ENCODE assay signal across 8 cellular contexts in the genomic region with DNA sequence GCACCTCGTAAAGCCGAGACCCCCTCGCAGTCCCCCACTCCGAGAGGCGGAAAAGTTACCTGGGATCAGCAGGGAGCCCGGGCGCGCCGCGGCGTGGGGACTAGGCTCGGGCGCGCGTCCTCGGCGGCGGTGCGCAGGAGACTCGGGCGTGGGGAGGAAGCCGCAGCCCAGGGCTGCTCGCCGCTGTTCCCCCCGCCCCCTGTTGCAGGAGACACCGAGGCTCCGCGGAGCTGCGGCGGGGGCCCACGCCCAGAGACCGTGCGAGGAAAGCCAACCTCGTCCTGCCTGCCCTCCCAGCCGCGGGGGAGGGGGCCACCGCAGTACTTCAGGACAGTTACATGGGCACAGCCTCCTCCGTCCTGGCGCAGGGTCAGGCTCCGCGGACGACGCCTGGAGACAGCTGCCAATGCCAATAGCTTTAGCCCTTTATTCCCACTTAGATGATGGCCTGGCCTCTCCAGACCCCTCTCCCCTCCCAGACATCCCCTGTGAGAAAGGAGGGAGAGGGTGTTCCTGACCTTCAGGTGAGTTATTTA. TPM values are rescaled to one million over a fixed set of nuclear protein-coding genes. Genes with fewer than 3 reads are reported as not detected.
DNase-seq lines count a peak whose midpoint lies in the region; ATAC-seq lines count a peak whose summit lies in the region.

EPB41L3 (minus strand) TSS at position 144 of the 536 bp plus-strand sequence. CDS start 54,814 bp downstream, outside the sequence.

- no peaks in the 10 kb centered on the region for H3K9me3 ChIP-seq in mucosa of stomach (ENCODE audit: control insufficient read depth, low read length)

- H3K4me1 ChIP-seq in mucosa of stomach (ENCODE audit: control insufficient read depth, insufficient read depth, low read length), result no peaks in the 10 kb centered on the region

- no peaks in the 10 kb centered on the region for H3K36me3 ChIP-seq in mucosa of stomach (ENCODE audit: control insufficient read depth, insufficient read depth, low read length)

- in situ Hi-C loops in SK-MEL-5 (cut with HindIII; ENCODE audit: low pct_unique_long_range_greater_than_20kb, low sequenced_read_pairs), result no loop called here

- DNase-seq in SK-MEL-5 (ENCODE audit: low read depth, low spot score) (peak; percentile 36), fibroblast of gingiva (ENCODE audit: low read depth) (peak; percentile 26), NCI-H774 (lab: John Stamatoyannopoulos, UW) (no peak), OCI-M1 (lab: John Stamatoyannopoulos, UW) (no peak)

- ATAC-seq in GM18867 (IDR thresholded peaks at IDR 0.05; ENCODE audit: unreplicated experiment) (no peak), HG02642 (IDR thresholded peaks at IDR 0.05; ENCODE audit: poor library complexity, unreplicated experiment) (no peak)

- H3K27me3 ChIP-seq in mucosa of stomach (ENCODE audit: control insufficient read depth, insufficient read depth, low read length), result peaks cover 18% of the 10 kb centered on the region

- peak within 1 kb of the TSS; percentile 16; the same call in 1 of the 2 replicates for H3K4me3 ChIP-seq in GM08714 (ENCODE audit: low read length)
- no peak within 1 kb of the TSS for H3K4me3 ChIP-seq in mucosa of stomach (ENCODE audit: low read length)

- H3K9ac ChIP-seq in mucosa of stomach (ENCODE audit: low read length), result peak within 1 kb of the TSS; percentile 3

RNA-seq across cellular contexts. Expression of gene EPB41L3, which starts in this region (rescaled TPM):
- total RNA-seq in SK-MEL-5 (2014; rRNA removed; shearing (Covaris generic)), result 96.4 and 107 TPM in 2 replicates
- 117 and 158 TPM in 2 replicates for polyA plus RNA-seq in SK-MEL-5 (2015; cell fraction: cytosol; rRNA removed)
- 91.1 and 95.3 TPM in 2 replicates for polyA plus RNA-seq in SK-MEL-5 (2015; cell fraction: nucleus; rRNA removed)

Comparison
In these comparisons a context has a peak if more than half of its experiments do, and no peak if none do; other contexts are left out.
1. DNase-seq: peak in SK-MEL-5 (single experiment) and fibroblast of gingiva (single experiment); none in NCI-H774 (single experiment) and OCI-M1 (single experiment).